ENCODE assay signal across 2 cellular contexts in genomic region chr2:67798536-67799160, GRCh38.
TF ChIP-seq lines count a peak whose summit lies in the region.

No MANE protein-coding gene starts in this region.

TF ChIP-seq in SK-N-SH, 30 proteins besides CTCF, POLR2A, EP300 and RAD21 (continued from another document):
- TF ChIP-seq, protein P1, sequence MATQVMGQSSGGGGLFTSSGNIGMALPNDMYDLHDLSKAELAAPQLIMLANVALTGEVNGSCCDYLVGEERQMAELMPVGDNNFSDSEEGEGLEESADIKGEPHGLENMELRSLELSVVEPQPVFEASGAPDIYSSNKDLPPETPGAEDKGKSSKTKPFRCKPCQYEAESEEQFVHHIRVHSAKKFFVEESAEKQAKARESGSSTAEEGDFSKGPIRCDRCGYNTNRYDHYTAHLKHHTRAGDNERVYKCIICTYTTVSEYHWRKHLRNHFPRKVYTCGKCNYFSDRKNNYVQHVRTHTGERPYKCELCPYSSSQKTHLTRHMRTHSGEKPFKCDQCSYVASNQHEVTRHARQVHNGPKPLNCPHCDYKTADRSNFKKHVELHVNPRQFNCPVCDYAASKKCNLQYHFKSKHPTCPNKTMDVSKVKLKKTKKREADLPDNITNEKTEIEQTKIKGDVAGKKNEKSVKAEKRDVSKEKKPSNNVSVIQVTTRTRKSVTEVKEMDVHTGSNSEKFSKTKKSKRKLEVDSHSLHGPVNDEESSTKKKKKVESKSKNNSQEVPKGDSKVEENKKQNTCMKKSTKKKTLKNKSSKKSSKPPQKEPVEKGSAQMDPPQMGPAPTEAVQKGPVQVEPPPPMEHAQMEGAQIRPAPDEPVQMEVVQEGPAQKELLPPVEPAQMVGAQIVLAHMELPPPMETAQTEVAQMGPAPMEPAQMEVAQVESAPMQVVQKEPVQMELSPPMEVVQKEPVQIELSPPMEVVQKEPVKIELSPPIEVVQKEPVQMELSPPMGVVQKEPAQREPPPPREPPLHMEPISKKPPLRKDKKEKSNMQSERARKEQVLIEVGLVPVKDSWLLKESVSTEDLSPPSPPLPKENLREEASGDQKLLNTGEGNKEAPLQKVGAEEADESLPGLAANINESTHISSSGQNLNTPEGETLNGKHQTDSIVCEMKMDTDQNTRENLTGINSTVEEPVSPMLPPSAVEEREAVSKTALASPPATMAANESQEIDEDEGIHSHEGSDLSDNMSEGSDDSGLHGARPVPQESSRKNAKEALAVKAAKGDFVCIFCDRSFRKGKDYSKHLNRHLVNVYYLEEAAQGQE (IDR thresholded peaks at IDR 0.05; ENCODE audit: low read depth, low read length): no peak
- TF ChIP-seq, protein P2, sequence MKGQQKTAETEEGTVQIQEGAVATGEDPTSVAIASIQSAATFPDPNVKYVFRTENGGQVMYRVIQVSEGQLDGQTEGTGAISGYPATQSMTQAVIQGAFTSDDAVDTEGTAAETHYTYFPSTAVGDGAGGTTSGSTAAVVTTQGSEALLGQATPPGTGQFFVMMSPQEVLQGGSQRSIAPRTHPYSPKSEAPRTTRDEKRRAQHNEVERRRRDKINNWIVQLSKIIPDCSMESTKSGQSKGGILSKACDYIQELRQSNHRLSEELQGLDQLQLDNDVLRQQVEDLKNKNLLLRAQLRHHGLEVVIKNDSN (IDR thresholded peaks at IDR 0.05; ENCODE audit: borderline replicate concordance, low read depth): no peak
- TF ChIP-seq GABPA (IDR thresholded peaks at IDR 0.05; ENCODE audit: low read depth): no peak
- no peak for TF ChIP-seq USF2 (IDR thresholded peaks at IDR 0.05; ENCODE audit: borderline replicate concordance, low read depth, low read length)
- TF ChIP-seq RCOR1 (IDR thresholded peaks at IDR 0.05; ENCODE audit: low read length): no peak
- TF ChIP-seq NFIC (IDR thresholded peaks at IDR 0.05; ENCODE audit: borderline replicate concordance): no peak
- no peak for TF ChIP-seq MXI1 (IDR thresholded peaks at IDR 0.05; ENCODE audit: low read depth, low read length)
- TF ChIP-seq FOXM1 (IDR thresholded peaks at IDR 0.05; ENCODE audit: low read depth): no peak
- TF ChIP-seq, protein P3, sequence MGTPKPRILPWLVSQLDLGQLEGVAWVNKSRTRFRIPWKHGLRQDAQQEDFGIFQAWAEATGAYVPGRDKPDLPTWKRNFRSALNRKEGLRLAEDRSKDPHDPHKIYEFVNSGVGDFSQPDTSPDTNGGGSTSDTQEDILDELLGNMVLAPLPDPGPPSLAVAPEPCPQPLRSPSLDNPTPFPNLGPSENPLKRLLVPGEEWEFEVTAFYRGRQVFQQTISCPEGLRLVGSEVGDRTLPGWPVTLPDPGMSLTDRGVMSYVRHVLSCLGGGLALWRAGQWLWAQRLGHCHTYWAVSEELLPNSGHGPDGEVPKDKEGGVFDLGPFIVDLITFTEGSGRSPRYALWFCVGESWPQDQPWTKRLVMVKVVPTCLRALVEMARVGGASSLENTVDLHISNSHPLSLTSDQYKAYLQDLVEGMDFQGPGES (IDR thresholded peaks at IDR 0.05; ENCODE audit: low read depth, low read length): no peak
- no peak for TF ChIP-seq JUND (IDR thresholded peaks at IDR 0.05)
- TF ChIP-seq CHD2 (IDR thresholded peaks at IDR 0.05; ENCODE audit: low read length, partially characterized antibody): no peak
- TF ChIP-seq POLR2AphosphoS5 (IDR thresholded peaks at IDR 0.05; ENCODE audit: low read depth, low read length): no peak
- no peak for TF ChIP-seq RFX5 (IDR thresholded peaks at IDR 0.05; ENCODE audit: low read length)

TF ChIP-seq in SK-N-SH treated with all-trans-retinoic acid at 6 μM for 48 hours, 23 proteins besides CTCF, POLR2A, EP300 and RAD21 (continued from another document):
- no peak for TF ChIP-seq RARB (CRISPR knock-in tag; IDR thresholded peaks at IDR 0.05)
- TF ChIP-seq ZNF8 (CRISPR knock-in tag; IDR thresholded peaks at IDR 0.05): no peak
- TF ChIP-seq POU6F1 (CRISPR knock-in tag; IDR thresholded peaks at IDR 0.05; ENCODE audit: borderline replicate concordance, low read depth): no peak
- TF ChIP-seq, protein P4, sequence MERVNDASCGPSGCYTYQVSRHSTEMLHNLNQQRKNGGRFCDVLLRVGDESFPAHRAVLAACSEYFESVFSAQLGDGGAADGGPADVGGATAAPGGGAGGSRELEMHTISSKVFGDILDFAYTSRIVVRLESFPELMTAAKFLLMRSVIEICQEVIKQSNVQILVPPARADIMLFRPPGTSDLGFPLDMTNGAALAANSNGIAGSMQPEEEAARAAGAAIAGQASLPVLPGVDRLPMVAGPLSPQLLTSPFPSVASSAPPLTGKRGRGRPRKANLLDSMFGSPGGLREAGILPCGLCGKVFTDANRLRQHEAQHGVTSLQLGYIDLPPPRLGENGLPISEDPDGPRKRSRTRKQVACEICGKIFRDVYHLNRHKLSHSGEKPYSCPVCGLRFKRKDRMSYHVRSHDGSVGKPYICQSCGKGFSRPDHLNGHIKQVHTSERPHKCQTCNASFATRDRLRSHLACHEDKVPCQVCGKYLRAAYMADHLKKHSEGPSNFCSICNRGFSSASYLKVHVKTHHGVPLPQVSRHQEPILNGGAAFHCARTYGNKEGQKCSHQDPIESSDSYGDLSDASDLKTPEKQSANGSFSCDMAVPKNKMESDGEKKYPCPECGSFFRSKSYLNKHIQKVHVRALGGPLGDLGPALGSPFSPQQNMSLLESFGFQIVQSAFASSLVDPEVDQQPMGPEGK (CRISPR knock-in tag; IDR thresholded peaks at IDR 0.05; ENCODE audit: borderline replicate concordance): no peak
- TF ChIP-seq GLIS3 (CRISPR knock-in tag; IDR thresholded peaks at IDR 0.05): no peak
- no peak for TF ChIP-seq TCF4 (CRISPR knock-in tag; IDR thresholded peaks at IDR 0.05; ENCODE audit: borderline replicate concordance)
- no peak for TF ChIP-seq ZFP3 (CRISPR knock-in tag; IDR thresholded peaks at IDR 0.05)
- TF ChIP-seq CSRNP3 (CRISPR knock-in tag; IDR thresholded peaks at IDR 0.05): no peak
- no peak for TF ChIP-seq ESRRG (CRISPR knock-in tag; IDR thresholded peaks at IDR 0.05)
- TF ChIP-seq ARNTL (CRISPR knock-in tag; IDR thresholded peaks at IDR 0.05; ENCODE audit: borderline replicate concordance, low read depth): no peak
- TF ChIP-seq SNAI2 (CRISPR knock-in tag; IDR thresholded peaks at IDR 0.05): no peak
- TF ChIP-seq, protein P5, sequence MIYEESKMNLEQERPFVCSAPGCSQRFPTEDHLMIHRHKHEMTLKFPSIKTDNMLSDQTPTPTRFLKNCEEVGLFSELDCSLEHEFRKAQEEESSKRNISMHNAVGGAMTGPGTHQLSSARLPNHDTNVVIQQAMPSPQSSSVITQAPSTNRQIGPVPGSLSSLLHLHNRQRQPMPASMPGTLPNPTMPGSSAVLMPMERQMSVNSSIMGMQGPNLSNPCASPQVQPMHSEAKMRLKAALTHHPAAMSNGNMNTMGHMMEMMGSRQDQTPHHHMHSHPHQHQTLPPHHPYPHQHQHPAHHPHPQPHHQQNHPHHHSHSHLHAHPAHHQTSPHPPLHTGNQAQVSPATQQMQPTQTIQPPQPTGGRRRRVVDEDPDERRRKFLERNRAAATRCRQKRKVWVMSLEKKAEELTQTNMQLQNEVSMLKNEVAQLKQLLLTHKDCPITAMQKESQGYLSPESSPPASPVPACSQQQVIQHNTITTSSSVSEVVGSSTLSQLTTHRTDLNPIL (CRISPR knock-in tag; IDR thresholded peaks at IDR 0.05; ENCODE audit: low read depth): no peak
TF ChIP-seq in SK-N-SH treated with all-trans-retinoic acid at 6 μM for 48 hours: peak in this region for 0.
